ENCODE assay signal across 18 cellular contexts in genomic region chr3:156873906-156874305, GRCh38. TPM values are rescaled to one million over a fixed set of nuclear protein-coding genes. Genes with fewer than 3 reads are reported as not detected.
DNase-seq lines count a peak whose midpoint lies in the region; ATAC-seq, FAIRE-seq and TF ChIP-seq lines count a peak whose summit lies in the region.
"Had no signal": no experiment of that assay in that cellular context is flagged by ENCODE, and none has a peak within 500 bp of the region (broad histone marks: within the 10 kb centered on the region; RNA-seq: fewer than 3 reads in every experiment).

No MANE protein-coding gene starts in this region.

- H3K36me3 Mint-ChIP-seq in central memory CD8-positive, alpha-beta T cell (ENCODE audit: insufficient read depth), result no peaks in the 10 kb centered on the region
- peaks cover 36% of the 10 kb centered on the region for H3K36me3 Mint-ChIP-seq in activated CD4-positive, alpha-beta memory T cell treated with anti-CD3 and anti-CD28 coated beads for 36 hours

- no peak overlapping the region for H3K4me3 Mint-ChIP-seq in central memory CD8-positive, alpha-beta T cell
- no peak overlapping the region for H3K4me3 Mint-ChIP-seq in activated CD4-positive, alpha-beta memory T cell treated with anti-CD3 and anti-CD28 coated beads for 36 hours
- H3K4me3 Mint-ChIP-seq: CD4-positive, alpha-beta memory T cell had no signal

- peaks cover 28% of the 10 kb centered on the region for H3K9me3 Mint-ChIP-seq in central memory CD8-positive, alpha-beta T cell
- H3K9me3 Mint-ChIP-seq in activated CD4-positive, alpha-beta memory T cell treated with anti-CD3 and anti-CD28 coated beads for 36 hours, result peaks cover 50% of the 10 kb centered on the region

- H3K36me3 ChIP-seq in HEK293 (ENCODE audit: control insufficient read depth in 2 of 2, insufficient read depth in 1 of 2, low read length in 2 of 2) (no peaks in the 10 kb centered on the region), small intestine (ENCODE audit: control insufficient read depth in 2 of 2, insufficient read depth in 2 of 2, low read length in 2 of 2) (no peaks in the 10 kb centered on the region)
- H3K36me3 ChIP-seq: HAP-1 had no signal

- intact Hi-C loops in activated CD4-positive, alpha-beta memory T cell treated with anti-CD3 and anti-CD28 coated beads for 36 hours (cut with micrococcal nuclease), result no loop called here

- no peaks in the 10 kb centered on the region for H3K27me3 ChIP-seq in small intestine (ENCODE audit: control insufficient read depth in 2 of 2, insufficient read depth in 2 of 2, low read length in 2 of 2)

- H3K4me1 Mint-ChIP-seq in central memory CD8-positive, alpha-beta T cell, result no peaks in the 10 kb centered on the region
- no peaks in the 10 kb centered on the region for H3K4me1 Mint-ChIP-seq in activated CD4-positive, alpha-beta memory T cell treated with anti-CD3 and anti-CD28 coated beads for 36 hours (ENCODE audit: low read depth)
- H3K4me1 Mint-ChIP-seq: CD4-positive, alpha-beta memory T cell had no signal

- peak overlapping the region; percentile 12 for H3K27ac Mint-ChIP-seq in central memory CD8-positive, alpha-beta T cell (ENCODE audit: low read depth)
- no peak overlapping the region for H3K27ac Mint-ChIP-seq in activated CD4-positive, alpha-beta memory T cell treated with anti-CD3 and anti-CD28 coated beads for 36 hours
- H3K27ac Mint-ChIP-seq: CD4-positive, alpha-beta memory T cell had no signal

- no peak for DNase-seq in central memory CD8-positive, alpha-beta T cell (ENCODE audit: low spot score in 2 of 2)
- DNase-seq in small intestine (no peak), NCI-H146 (lab: John Stamatoyannopoulos, UW) (no peak)
- DNase-seq in activated CD4-positive, alpha-beta memory T cell treated with anti-CD3 and anti-CD28 coated beads for 36 hours, result no peak
- DNase-seq: 8988T; C1 segment of cervical spinal cord; CD4-positive, alpha-beta memory T cell; COR-L47; DMS153; DND-41; GOT3 had no signal

- no peak for ATAC-seq in central memory CD8-positive, alpha-beta T cell (replicated peaks; ENCODE audit: extremely low read depth, poor library complexity, severe bottlenecking)
- no peak for ATAC-seq in HG03432 (IDR thresholded peaks at IDR 0.05; ENCODE audit: unreplicated experiment)

- peaks cover 26% of the 10 kb centered on the region for H3K27me3 Mint-ChIP-seq in central memory CD8-positive, alpha-beta T cell
- H3K27me3 Mint-ChIP-seq in activated CD4-positive, alpha-beta memory T cell treated with anti-CD3 and anti-CD28 coated beads for 36 hours, result peaks cover 1% of the 10 kb centered on the region

- POLR2A ChIA-PET in HEK293 (lab: Yijun Ruan, JAX), result no interaction called here
- POLR2A ChIA-PET in activated CD4-positive, alpha-beta memory T cell treated with anti-CD3 and anti-CD28 coated beads for 36 hours (lab: Charles Lee), result no interaction called here

- H3K27ac ChIP-seq in HEK293 (ENCODE audit: extremely low read depth, low read depth, low read length), result no peak overlapping the region
- no peak overlapping the region for H3K27ac ChIP-seq in small intestine (ENCODE audit: low read depth in 1 of 2, low read length in 1 of 2)

- H3K9me3 ChIP-seq in HEK293 (ENCODE audit: control insufficient read depth, insufficient read depth, low read depth, low read length) (no peaks in the 10 kb centered on the region), small intestine (ENCODE audit: control insufficient read depth, low read depth) (no peaks in the 10 kb centered on the region)

- H3K4me1 ChIP-seq in HEK293 (ENCODE audit: control insufficient read depth, insufficient read depth, low read length), result no peaks in the 10 kb centered on the region
- no peaks in the 10 kb centered on the region for H3K4me1 ChIP-seq in small intestine (ENCODE audit: control insufficient read depth in 2 of 2, insufficient read depth in 1 of 2, low read depth in 1 of 2, low read length in 1 of 2)
- H3K4me1 ChIP-seq: HAP-1 had no signal

- CTCF ChIA-PET in HEK293 (lab: Yijun Ruan, JAX), result interaction anchor here (0.6 to 0.7 kb wide), 3 partner anchors 29 to 573 kb away, joined by 3 to 4 read pairs (median 4); no protein-coding TSS in a partner anchor
- CTCF ChIA-PET in activated CD4-positive, alpha-beta memory T cell treated with anti-CD3 and anti-CD28 coated beads for 36 hours (lab: Charles Lee), result no interaction called here

- TF ChIP-seq CTCF in HEK293 (tag by site-specific recombination; IDR thresholded peaks at IDR 0.05), result no peak

- 83 to 88% (median 86%) methylated on average over 1 of the region's 1 CpG for whole genome bisulfite sequencing in small intestine, 3 donors

- FAIRE-seq in A204.1 (lab: Jason Lieb, UNC) (peak; percentile 85), small intestine (lab: Jason Lieb, UNC) (peak; percentile 65)
- FAIRE-seq: G401.6, GM12892, H54 had no signal

- H3K4me3 ChIP-seq in HEK293 (ENCODE audit: low read depth, low read length) (no peak overlapping the region), small intestine (ENCODE audit: low read depth in 1 of 2, low read length in 2 of 2) (no peak overlapping the region)
- H3K4me3 ChIP-seq: HAP-1 had no signal

TF ChIP-seq in HEK293, 187 proteins besides CTCF, POLR2A, EP300 and RAD21:
- no peak for TF ChIP-seq ZNF24 (tag by site-specific recombination; IDR thresholded peaks at IDR 0.05)
- TF ChIP-seq ZNF776 (tag by site-specific recombination; IDR thresholded peaks at IDR 0.05; ENCODE audit: borderline replicate concordance), result no peak
- no peak for TF ChIP-seq ZBTB49 (tag by site-specific recombination; IDR thresholded peaks at IDR 0.05; ENCODE audit: low read depth)
- no peak for TF ChIP-seq ZNF560 (tag by site-specific recombination; IDR thresholded peaks at IDR 0.05; ENCODE audit: borderline replicate concordance)
- TF ChIP-seq SETDB1 (IDR thresholded peaks at IDR 0.05; ENCODE audit: insufficient read length, low read length), result peak; percentile 68
- no peak for TF ChIP-seq ZNF449 (tag by site-specific recombination; IDR thresholded peaks at IDR 0.05)
- TF ChIP-seq ZNF121 (tag by site-specific recombination; IDR thresholded peaks at IDR 0.05), result no peak

RNA-seq across cellular contexts. Expression of gene LEKR1, which starts 47.8 kb away (rescaled TPM):
- under 1 TPM in 1 of 3 donors, not detected in 2; 0.63 TPM for polyA plus RNA-seq in small intestine
- under 1 TPM; 0.56 to 0.59 TPM for total RNA-seq in activated CD4-positive, alpha-beta memory T cell treated with anti-CD3 and anti-CD28 coated beads for 36 hours
